18 cellular contexts compared by ENCODE assay signal in the genomic region with DNA sequence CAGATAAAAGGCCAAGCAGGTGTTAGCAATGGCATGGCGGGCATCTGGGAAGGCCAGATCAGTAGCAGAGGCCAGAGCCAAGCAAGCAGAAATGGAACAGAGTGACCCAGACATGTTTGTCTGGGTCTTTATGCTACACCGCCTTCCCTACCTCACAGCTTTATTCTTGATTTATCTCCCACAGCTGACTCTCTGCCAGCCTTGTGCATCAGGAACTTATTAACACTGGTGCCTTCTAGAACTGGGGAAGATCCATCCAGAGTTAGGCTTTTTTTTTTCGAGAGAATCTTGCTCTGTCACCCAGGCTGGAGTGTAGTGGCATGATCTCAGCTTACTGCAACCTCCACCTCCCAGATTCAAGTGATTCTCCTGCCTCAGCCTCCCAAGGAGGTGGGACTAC.
A peak's percentile ranks its signal among the peaks of the same experiment; 100 is the strongest.
DNase-seq lines count a peak whose midpoint lies in the region; ATAC-seq, FAIRE-seq and TF ChIP-seq lines count a peak whose summit lies in the region.
"Had no signal": no experiment of that assay in that cellular context is flagged by ENCODE, and none has a peak within 500 bp of the region (broad histone marks: within the 10 kb centered on the region; RNA-seq: fewer than 3 reads in every experiment).

No MANE protein-coding gene starts in this region.

- intact Hi-C loops in HCT116 (cut with micrococcal nuclease) (no loop called here), HepG2 (cut with micrococcal nuclease; ENCODE audit: unreplicated experiment) (no loop called here), head of caudate nucleus (cut with DNase I) (no loop called here)

- TF ChIP-seq POLR2A in HCT116 (IDR thresholded peaks at IDR 0.05; ENCODE audit: borderline replicate concordance, extremely low read depth, insufficient read depth, insufficient read length) (no peak), HepG2 (IDR thresholded peaks at IDR 0.05; ENCODE audit: insufficient read depth in 1 of 2, low read depth in 2 of 2, low read length in 2 of 2) (no peak)

- RAD21 ChIA-PET in HCT116 (lab: Charles Lee; ENCODE audit: low non-redundant PET in 1 of 2, low total read pairs in 2 of 2, uncharacterized antibody in 2 of 2, unreplicated experiment in 2 of 2) = no interaction called here

- DNase-seq in A172 (ENCODE audit: low spot score) (peak; percentile 49), HCT116 (ENCODE audit: low read depth, low spot score) (no peak), glomerular visceral epithelial cell (ENCODE audit: extremely low spot score) (peak; percentile 58), HepG2 (ENCODE audit: low spot score) (no peak), head of caudate nucleus (no peak), OCI-M2 (lab: John Stamatoyannopoulos, UW; ENCODE audit: unreplicated experiment) (no peak), DMS153 treated with DMSO at 0.1 percent for 48 hours (lab: John Stamatoyannopoulos, UW; ENCODE audit: unreplicated experiment) (no peak)
- DNase-seq: DMS79 treated with DMSO at 0.1 percent for 48 hours, GF-D8, H7, Kasumi-1, NCI-H187 treated with DMSO at 0.1 percent for 48 hours, NCI-H446, NCI-H748 treated with DMSO at 0.1 percent for 48 hours, Peyer's patch, SHP77 treated with DMSO at 0.1 percent for 48 hours had no signal

- no peaks in the 10 kb centered on the region for H3K36me3 ChIP-seq in HCT116 (ENCODE audit: control insufficient read depth in 1 of 2, insufficient read depth in 2 of 2, low read length in 2 of 2)
- no peaks in the 10 kb centered on the region for H3K36me3 ChIP-seq in HepG2 (replicated peaks in 1 of 2; ENCODE audit: control insufficient read depth in 1 of 2, insufficient read depth in 2 of 2, low read length in 2 of 2)
- H3K36me3 ChIP-seq: Peyer's patch had no signal

- H3K4me1 ChIP-seq in HCT116 (ENCODE audit: control insufficient read depth in 1 of 2, insufficient read depth in 2 of 2, low read length in 2 of 2) (peaks cover 2 to 17% of the 10 kb centered on the region in 2 experiments; a peak in 3 of 4 replicates), HepG2 (ENCODE audit: insufficient read depth, low read length) (peaks cover 24% of the 10 kb centered on the region)

- no peaks in the 10 kb centered on the region for H3K9me2 ChIP-seq in HCT116 (ENCODE audit: insufficient read depth)

- in situ Hi-C loops in HepG2 (cut with HindIII; ENCODE audit: extremely low pct_ligation_motif_present, low pct_unique_long_range_greater_than_20kb) = no loop called here

- POLR2A ChIA-PET in HCT116 (lab: Charles Lee) = no interaction called here
- POLR2A ChIA-PET in HepG2 (lab: Yijun Ruan, JAX) = no interaction called here

- H3K79me2 ChIP-seq in HCT116 (ENCODE audit: insufficient read depth, low read length) = no peaks in the 10 kb centered on the region
- H3K79me2 ChIP-seq in HepG2 (ENCODE audit: insufficient read depth, low read length) = no peaks in the 10 kb centered on the region

- H3K9ac ChIP-seq in HCT116 (ENCODE audit: low read length) (no peak overlapping the region), HepG2 (ENCODE audit: insufficient read depth, low read depth, low read length) (no peak overlapping the region)

- FAIRE-seq in HepG2 (lab: Jason Lieb, UNC) = no peak

- H2AFZ ChIP-seq in HCT116 (ENCODE audit: low read depth, low read length, poor library complexity, severe bottlenecking) (no peak overlapping the region), HepG2 (ENCODE audit: low read length) (no peak overlapping the region)

- ATAC-seq in HCT116 (no peak), SK-N-SH treated with all-trans-retinoic acid at 6 μM for 48 hours (peak; percentile 32), HepG2 (no peak)

- WGBS in HepG2 (ENCODE audit: low lambda C conversion rate) = 32% methylated on average over 3 of the region's 3 CpGs

- TF ChIP-seq EP300 in HepG2 (IDR thresholded peaks at IDR 0.05; ENCODE audit: low read depth in 2 of 2, low read length in 2 of 2) (no peak), HepG2 (CRISPR knock-in tag; IDR thresholded peaks at IDR 0.05; ENCODE audit: borderline replicate concordance) (no peak)

- H3K27me3 ChIP-seq in HCT116 (ENCODE audit: insufficient read depth, low read length) = no peaks in the 10 kb centered on the region
- H3K27me3 ChIP-seq in HepG2 (ENCODE audit: control insufficient read depth in 1 of 2, insufficient read depth in 2 of 2, low read length in 2 of 2) = peaks cover 0 to 15% of the 10 kb centered on the region in 2 experiments; a peak in 2 of 5 replicates
- H3K27me3 ChIP-seq: Peyer's patch had no signal

- CTCF ChIA-PET in HCT116 (lab: Charles Lee) (no interaction called here), HepG2 (lab: Yijun Ruan, JAX; ENCODE audit: low intra/inter-chr PET ratio, low total read pairs) (no interaction called here)

- TF ChIP-seq RAD21 in HCT116 (IDR thresholded peaks at IDR 0.05; ENCODE audit: low read depth) (no peak), HepG2 (CRISPR knock-in tag; IDR thresholded peaks at IDR 0.05) (no peak)

- H3K4me3 ChIP-seq in HCT116 (replicated peaks in 1 of 2; ENCODE audit: low read depth in 1 of 2, low read length in 2 of 2) = no peak overlapping the region
- no peak overlapping the region for H3K4me3 ChIP-seq in HepG2 (replicated peaks in 1 of 3; ENCODE audit: insufficient read depth in 1 of 3, low read depth in 2 of 3, low read length in 3 of 3)
- H3K4me3 ChIP-seq: Peyer's patch had no signal

- H3K4me2 ChIP-seq in HCT116 (ENCODE audit: low read length) = peak overlapping the region; percentile 38; the same call in 1 of the 2 replicates
- no peak overlapping the region for H3K4me2 ChIP-seq in HepG2 (ENCODE audit: low read depth, low read length)

- TF ChIP-seq CTCF in HCT116 (IDR thresholded peaks at IDR 0.05 in 2 of 3, conservative IDR thresholded peaks at IDR 0.05 in 1 of 3; ENCODE audit: borderline replicate concordance in 1 of 3, insufficient read depth in 1 of 3, low read depth in 2 of 3, low read length in 2 of 3) (no peak), HepG2 (CRISPR knock-in tag; IDR thresholded peaks at IDR 0.05) (no peak)

- BruUV-seq in HCT116 (replicated peaks; lab: Mats Ljungman, UMichigan) (no TSS peak), HepG2 (replicated peaks; lab: Mats Ljungman, UMichigan) (no TSS peak)

- H4K20me1 ChIP-seq in HCT116 (ENCODE audit: insufficient read depth) = no peaks in the 10 kb centered on the region
- no peaks in the 10 kb centered on the region for H4K20me1 ChIP-seq in HepG2 (ENCODE audit: insufficient read depth, low read length)

- H3K27ac ChIP-seq in HCT116 (ENCODE audit: low read depth, low read length) (no peak overlapping the region), HepG2 (ENCODE audit: extremely low read length, insufficient read depth, low read length) (no peak overlapping the region)
- H3K27ac ChIP-seq: 22Rv1, Peyer's patch had no signal

- no peaks in the 10 kb centered on the region for H3K9me3 ChIP-seq in HCT116 (ENCODE audit: control insufficient read depth in 1 of 2, insufficient read depth in 1 of 2, low read depth in 1 of 2, low read length in 2 of 2)
- H3K9me3 ChIP-seq in HepG2 (ENCODE audit: low read length) = no peaks in the 10 kb centered on the region
- H3K9me3 ChIP-seq: Peyer's patch had no signal

TF ChIP-seq in HCT116, 20 proteins besides CTCF, POLR2A, EP300 and RAD21 (continues in another document):
- TF ChIP-seq POLR2AphosphoS5 (IDR thresholded peaks at IDR 0.05; ENCODE audit: low read depth, low read length) (no peak), JUND (IDR thresholded peaks at IDR 0.05) (no peak)
- TF ChIP-seq, protein P1, sequence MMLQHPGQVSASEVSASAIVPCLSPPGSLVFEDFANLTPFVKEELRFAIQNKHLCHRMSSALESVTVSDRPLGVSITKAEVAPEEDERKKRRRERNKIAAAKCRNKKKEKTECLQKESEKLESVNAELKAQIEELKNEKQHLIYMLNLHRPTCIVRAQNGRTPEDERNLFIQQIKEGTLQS (IDR thresholded peaks at IDR 0.05) = no peak

TF ChIP-seq in SK-N-SH treated with all-trans-retinoic acid at 6 μM for 48 hours, 23 proteins besides CTCF, POLR2A, EP300 and RAD21 (continues in another document):
- TF ChIP-seq OSR1 (CRISPR knock-in tag; IDR thresholded peaks at IDR 0.05) (no peak), BACH2 (CRISPR knock-in tag; IDR thresholded peaks at IDR 0.05; ENCODE audit: borderline replicate concordance) (no peak), TOX (CRISPR knock-in tag; IDR thresholded peaks at IDR 0.05; ENCODE audit: borderline replicate concordance) (no peak), ZNF565 (CRISPR knock-in tag; conservative IDR thresholded peaks at IDR 0.05; ENCODE audit: low read depth) (no peak)
- TF ChIP-seq, protein P2, sequence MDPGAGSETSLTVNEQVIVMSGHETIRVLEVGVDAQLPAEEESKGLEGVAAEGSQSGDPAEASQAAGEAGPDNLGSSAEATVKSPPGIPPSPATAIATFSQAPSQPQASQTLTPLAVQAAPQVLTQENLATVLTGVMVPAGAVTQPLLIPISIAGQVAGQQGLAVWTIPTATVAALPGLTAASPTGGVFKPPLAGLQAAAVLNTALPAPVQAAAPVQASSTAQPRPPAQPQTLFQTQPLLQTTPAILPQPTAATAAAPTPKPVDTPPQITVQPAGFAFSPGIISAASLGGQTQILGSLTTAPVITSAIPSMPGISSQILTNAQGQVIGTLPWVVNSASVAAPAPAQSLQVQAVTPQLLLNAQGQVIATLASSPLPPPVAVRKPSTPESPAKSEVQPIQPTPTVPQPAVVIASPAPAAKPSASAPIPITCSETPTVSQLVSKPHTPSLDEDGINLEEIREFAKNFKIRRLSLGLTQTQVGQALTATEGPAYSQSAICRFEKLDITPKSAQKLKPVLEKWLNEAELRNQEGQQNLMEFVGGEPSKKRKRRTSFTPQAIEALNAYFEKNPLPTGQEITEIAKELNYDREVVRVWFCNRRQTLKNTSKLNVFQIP (CRISPR knock-in tag; IDR thresholded peaks at IDR 0.05; ENCODE audit: borderline replicate concordance, low read depth) = no peak

TF ChIP-seq in HepG2, 621 proteins besides CTCF, POLR2A, EP300 and RAD21 (continues in another document):
- TF ChIP-seq, protein P3, sequence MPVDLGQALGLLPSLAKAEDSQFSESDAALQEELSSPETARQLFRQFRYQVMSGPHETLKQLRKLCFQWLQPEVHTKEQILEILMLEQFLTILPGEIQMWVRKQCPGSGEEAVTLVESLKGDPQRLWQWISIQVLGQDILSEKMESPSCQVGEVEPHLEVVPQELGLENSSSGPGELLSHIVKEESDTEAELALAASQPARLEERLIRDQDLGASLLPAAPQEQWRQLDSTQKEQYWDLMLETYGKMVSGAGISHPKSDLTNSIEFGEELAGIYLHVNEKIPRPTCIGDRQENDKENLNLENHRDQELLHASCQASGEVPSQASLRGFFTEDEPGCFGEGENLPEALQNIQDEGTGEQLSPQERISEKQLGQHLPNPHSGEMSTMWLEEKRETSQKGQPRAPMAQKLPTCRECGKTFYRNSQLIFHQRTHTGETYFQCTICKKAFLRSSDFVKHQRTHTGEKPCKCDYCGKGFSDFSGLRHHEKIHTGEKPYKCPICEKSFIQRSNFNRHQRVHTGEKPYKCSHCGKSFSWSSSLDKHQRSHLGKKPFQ (CRISPR knock-in tag; IDR thresholded peaks at IDR 0.05; ENCODE audit: insufficient replicate concordance) = no peak
- TF ChIP-seq ZNF737 (CRISPR knock-in tag; IDR thresholded peaks at IDR 0.05; ENCODE audit: borderline replicate concordance) (no peak), MAFK (conservative IDR thresholded peaks at IDR 0.05 in 1 of 2, IDR thresholded peaks at IDR 0.05 in 1 of 2; ENCODE audit: low read length in 2 of 2) (no peak), BRCA1 (CRISPR knock-in tag; IDR thresholded peaks at IDR 0.05) (no peak), IKZF1 (IDR thresholded peaks at IDR 0.05) (no peak)

Comparison
In these comparisons a context has a peak if more than half of its experiments do, and no peak if none do; other contexts are left out.
1. DNase-seq: peak in A172 (single experiment) and glomerular visceral epithelial cell (single experiment); none in HCT116 (single experiment), HepG2 (single experiment), head of caudate nucleus (0 of 42), OCI-M2 (single experiment) and DMS153 treated with DMSO at 0.1 percent for 48 hours (single experiment).